ENCODE assay signal across 1 cellular context in genomic region chr11:67349927-67350465, GRCh38.
TF ChIP-seq lines count a peak whose summit lies in the region.

No MANE protein-coding gene starts in this region.

TF ChIP-seq in WTC11, 78 proteins besides CTCF, POLR2A, EP300 and RAD21 (continued from another document):
- TF ChIP-seq, protein P1, sequence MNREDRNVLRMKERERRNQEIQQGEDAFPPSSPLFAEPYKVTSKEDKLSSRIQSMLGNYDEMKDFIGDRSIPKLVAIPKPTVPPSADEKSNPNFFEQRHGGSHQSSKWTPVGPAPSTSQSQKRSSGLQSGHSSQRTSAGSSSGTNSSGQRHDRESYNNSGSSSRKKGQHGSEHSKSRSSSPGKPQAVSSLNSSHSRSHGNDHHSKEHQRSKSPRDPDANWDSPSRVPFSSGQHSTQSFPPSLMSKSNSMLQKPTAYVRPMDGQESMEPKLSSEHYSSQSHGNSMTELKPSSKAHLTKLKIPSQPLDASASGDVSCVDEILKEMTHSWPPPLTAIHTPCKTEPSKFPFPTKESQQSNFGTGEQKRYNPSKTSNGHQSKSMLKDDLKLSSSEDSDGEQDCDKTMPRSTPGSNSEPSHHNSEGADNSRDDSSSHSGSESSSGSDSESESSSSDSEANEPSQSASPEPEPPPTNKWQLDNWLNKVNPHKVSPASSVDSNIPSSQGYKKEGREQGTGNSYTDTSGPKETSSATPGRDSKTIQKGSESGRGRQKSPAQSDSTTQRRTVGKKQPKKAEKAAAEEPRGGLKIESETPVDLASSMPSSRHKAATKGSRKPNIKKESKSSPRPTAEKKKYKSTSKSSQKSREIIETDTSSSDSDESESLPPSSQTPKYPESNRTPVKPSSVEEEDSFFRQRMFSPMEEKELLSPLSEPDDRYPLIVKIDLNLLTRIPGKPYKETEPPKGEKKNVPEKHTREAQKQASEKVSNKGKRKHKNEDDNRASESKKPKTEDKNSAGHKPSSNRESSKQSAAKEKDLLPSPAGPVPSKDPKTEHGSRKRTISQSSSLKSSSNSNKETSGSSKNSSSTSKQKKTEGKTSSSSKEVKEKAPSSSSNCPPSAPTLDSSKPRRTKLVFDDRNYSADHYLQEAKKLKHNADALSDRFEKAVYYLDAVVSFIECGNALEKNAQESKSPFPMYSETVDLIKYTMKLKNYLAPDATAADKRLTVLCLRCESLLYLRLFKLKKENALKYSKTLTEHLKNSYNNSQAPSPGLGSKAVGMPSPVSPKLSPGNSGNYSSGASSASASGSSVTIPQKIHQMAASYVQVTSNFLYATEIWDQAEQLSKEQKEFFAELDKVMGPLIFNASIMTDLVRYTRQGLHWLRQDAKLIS (CRISPR knock-in tag; IDR thresholded peaks at IDR 0.05; ENCODE audit: borderline replicate concordance) = no peak
